ENCODE assay signal across 18 cellular contexts in the genomic region with DNA sequence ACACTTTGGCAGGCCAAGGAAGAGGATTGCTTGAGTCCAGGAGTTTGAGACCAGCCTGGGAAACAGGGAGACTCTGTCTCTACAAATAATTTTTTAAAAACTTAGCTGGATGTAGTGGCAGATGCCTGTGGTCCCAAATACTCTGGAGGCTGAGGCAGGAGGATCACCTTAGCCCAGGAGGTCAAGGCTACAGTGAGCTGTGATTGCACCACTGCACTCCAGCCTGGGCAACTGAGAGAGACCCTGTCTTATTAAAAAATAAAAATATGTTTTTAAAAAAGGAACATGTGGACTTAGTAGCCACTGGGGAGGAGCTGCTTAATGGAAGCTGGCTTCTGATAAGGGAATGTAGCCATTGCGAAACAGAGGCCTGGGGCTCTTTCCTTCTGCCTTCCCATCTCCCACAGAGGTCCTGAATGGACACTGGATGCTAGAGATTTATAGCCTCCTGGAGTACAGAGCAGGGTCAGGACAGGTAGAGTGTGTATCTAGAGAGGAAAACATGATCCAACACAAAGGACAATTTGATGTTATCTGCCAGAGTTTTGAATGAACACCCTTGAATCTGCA. TPM values are rescaled to one million over a fixed set of nuclear protein-coding genes. Genes with fewer than 3 reads are reported as not detected.
"Had no signal": no experiment of that assay in that cellular context is flagged by ENCODE, and none has a peak within 500 bp of the region (broad histone marks: within the 10 kb centered on the region; RNA-seq: fewer than 3 reads in every experiment).

No MANE protein-coding gene starts in this region.

- H3K27ac ChIP-seq: adrenal gland, foreskin keratinocyte, psoas muscle, upper lobe of right lung had no signal

- DNase-seq: activated CD4-positive, CD25-positive, alpha-beta regulatory T cell treated with anti-CD3 and anti-CD28 coated beads, Interleukin-2, amount 50 U/mL, for 72 hours; activated naive CD4-positive, alpha-beta T cell treated with anti-CD3 and anti-CD28 coated beads, Interleukin-2, amount 10 ng/mL, durations not matched to agents 7 days and 5 days; adrenal gland; foreskin keratinocyte; kidney glomerular epithelial cell; left ventricle myocardium superior; occipital lobe; psoas muscle; T-cell; T1000; upper lobe of right lung had no signal

- H3K4me1 ChIP-seq: foreskin keratinocyte, psoas muscle, upper lobe of right lung had no signal

- H3K9me3 ChIP-seq: adrenal gland, psoas muscle, upper lobe of right lung had no signal

- H3K36me3 ChIP-seq: adrenal gland, upper lobe of right lung had no signal

- ATAC-seq: activated T-helper 17 cell treated with anti-CD3 and anti-CD28 coated beads, Interleukin-2, amount 50 U/mL, for 72 hours; esophagus mucosa; foreskin keratinocyte; left ventricle myocardium superior; psoas muscle; sciatic nerve; T-cell; upper lobe of right lung had no signal

- H3K27me3 ChIP-seq: adrenal gland, foreskin keratinocyte, upper lobe of right lung had no signal

- H3K4me3 ChIP-seq: adrenal gland, psoas muscle, upper lobe of right lung had no signal

RNA-seq across cellular contexts. Expression of a gene that starts 45.7 kb away (rescaled TPM):
- total RNA-seq: activated CD8-positive, alpha-beta memory T cell treated with anti-CD3 and anti-CD28 coated beads for 36 hours; adrenal gland; cardiac septum; esophagus mucosa; foreskin keratinocyte; left ventricle myocardium superior; mesenteric fat pad; occipital lobe; psoas muscle; sciatic nerve; temporal lobe; upper lobe of right lung had no signal
